ENCODE assay signal across 8 cellular contexts in the genomic region with DNA sequence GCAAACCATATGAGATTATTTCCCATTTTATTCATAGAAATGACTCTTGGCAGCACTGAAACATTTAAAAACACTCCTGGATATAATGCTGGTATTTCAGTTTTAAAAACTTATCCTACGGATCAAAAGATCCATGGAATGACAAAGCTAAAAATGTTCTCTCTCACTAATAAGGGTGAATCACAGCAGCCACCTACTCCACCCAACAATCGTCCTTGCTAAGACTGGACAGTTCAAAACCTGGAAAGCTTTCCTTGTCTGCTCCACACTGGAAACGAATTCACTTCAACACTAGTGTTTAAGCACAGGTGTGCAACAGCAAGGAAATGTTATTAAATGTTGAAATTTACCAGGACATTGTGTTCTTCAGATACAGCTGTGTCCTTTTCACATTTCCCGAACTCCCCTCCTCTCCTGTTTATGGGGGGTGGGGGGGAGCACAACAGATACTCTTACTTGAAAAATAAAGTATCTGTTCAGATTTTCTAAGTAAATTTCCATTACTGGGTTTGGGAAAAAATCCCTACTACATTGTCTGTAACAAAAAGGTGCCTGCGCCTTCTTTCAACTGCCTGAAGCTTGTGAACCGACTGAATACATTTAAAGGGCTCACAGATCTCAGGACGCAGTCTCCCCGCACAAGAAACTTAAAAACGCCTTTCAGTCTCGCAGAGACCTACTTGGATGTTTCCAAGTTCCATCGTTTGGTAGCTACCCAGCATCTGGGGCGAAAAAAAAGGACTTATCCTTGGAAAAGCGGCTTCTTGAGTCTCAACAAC. TPM values are rescaled to one million over a fixed set of nuclear protein-coding genes. Genes with fewer than 3 reads are reported as not detected.
DNase-seq lines count a peak whose midpoint lies in the region; ATAC-seq and TF ChIP-seq lines count a peak whose summit lies in the region.

No MANE protein-coding gene starts in this region.

- no peaks in the 10 kb centered on the region for H3K9me3 Mint-ChIP-seq in osteocyte (ENCODE audit: unreplicated experiment)

- H3K27ac Mint-ChIP-seq in osteocyte (ENCODE audit: unreplicated experiment) = peak overlapping the region; percentile 94

- no peaks in the 10 kb centered on the region for H3K27me3 ChIP-seq in esophagus squamous epithelium

- no peak for TF ChIP-seq POLR2A in esophagus squamous epithelium (IDR thresholded peaks at IDR 0.05)

- H3K9ac ChIP-seq in SK-N-MC (ENCODE audit: insufficient read length) = peak overlapping the region; percentile 90

- in situ Hi-C loops in KBM-7 (cut with MboI; ENCODE audit: low pct_unique_long_range_greater_than_20kb, low sequenced_read_pairs) = no loop called here

- TF ChIP-seq CTCF in esophagus squamous epithelium (IDR thresholded peaks at IDR 0.05) (no peak), osteocyte (IDR thresholded peaks at IDR 0.05) (no peak)

- H3K36me3 ChIP-seq in SK-N-MC (ENCODE audit: insufficient read depth, low read length) = peaks cover 54% of the 10 kb centered on the region
- H3K36me3 ChIP-seq in esophagus squamous epithelium = peaks cover 0 to 27% (median 0%) of the 10 kb centered on the region in 3 donors

- ATAC-seq in HG03280 (IDR thresholded peaks at IDR 0.05; ENCODE audit: unreplicated experiment) (no peak), GM18873 (IDR thresholded peaks at IDR 0.05; ENCODE audit: low FRiP score, unreplicated experiment) (no peak)

- H3K9me3 ChIP-seq in SK-N-MC (ENCODE audit: low read depth, low read length) (no peaks in the 10 kb centered on the region), esophagus squamous epithelium (no peaks in the 10 kb centered on the region)

- 4 to 5% methylated on average over 12 to 13 of the region's 13 CpGs for WGBS in esophagus squamous epithelium, 2 donors

- H3K4me3 ChIP-seq in SK-N-MC (peak overlapping the region; percentile 85), esophagus squamous epithelium (peak overlapping the region; percentile 70 to 96 (median 88))

- no peaks in the 10 kb centered on the region for H3K27me3 Mint-ChIP-seq in osteocyte (ENCODE audit: unreplicated experiment)

- intact Hi-C loops in esophagus squamous epithelium (cut with DNase I) = no loop called here

- peaks cover 3 to 69% (median 33%) of the 10 kb centered on the region in 3 donors for H3K4me1 ChIP-seq in esophagus squamous epithelium

- H3K4me1 Mint-ChIP-seq in osteocyte (ENCODE audit: unreplicated experiment) = peaks cover 68% of the 10 kb centered on the region

- DNase-seq in SIG-M5 treated with dmso at 0.1 percent for 504 hours (lab: John Stamatoyannopoulos, UW; ENCODE audit: unreplicated experiment) (peak; percentile 42), SIG-M5 (lab: John Stamatoyannopoulos, UW) (no peak), SK-N-MC (ENCODE audit: low read depth, low spot score) (no peak), esophagus squamous epithelium (lab: John Stamatoyannopoulos, UW) (no peak), osteocyte (ENCODE audit: extremely low spot score, unreplicated experiment) (no peak), KBM-7 (no peak)

- peaks cover 39% of the 10 kb centered on the region for H3K36me3 Mint-ChIP-seq in osteocyte (ENCODE audit: unreplicated experiment)

- peak overlapping the region; percentile 86 for H3K27ac ChIP-seq in SK-N-MC
- H3K27ac ChIP-seq in esophagus squamous epithelium = peak overlapping the region; percentile 97 to 99 (median 97)

- peak overlapping the region; percentile 95 for H3K4me3 Mint-ChIP-seq in osteocyte (ENCODE audit: unreplicated experiment)

RNA-seq across cellular contexts. Expression of gene YWHAQ, which starts 1.4 kb away (rescaled TPM):
- total RNA-seq in esophagus squamous epithelium = 100 to 1,000 TPM; 141 to 442 (median 227) TPM
- 296 and 307 TPM in 2 replicates for total RNA-seq in osteocyte
